Comparison of ENCODE assay signal across 21 cellular contexts in the genomic region with DNA sequence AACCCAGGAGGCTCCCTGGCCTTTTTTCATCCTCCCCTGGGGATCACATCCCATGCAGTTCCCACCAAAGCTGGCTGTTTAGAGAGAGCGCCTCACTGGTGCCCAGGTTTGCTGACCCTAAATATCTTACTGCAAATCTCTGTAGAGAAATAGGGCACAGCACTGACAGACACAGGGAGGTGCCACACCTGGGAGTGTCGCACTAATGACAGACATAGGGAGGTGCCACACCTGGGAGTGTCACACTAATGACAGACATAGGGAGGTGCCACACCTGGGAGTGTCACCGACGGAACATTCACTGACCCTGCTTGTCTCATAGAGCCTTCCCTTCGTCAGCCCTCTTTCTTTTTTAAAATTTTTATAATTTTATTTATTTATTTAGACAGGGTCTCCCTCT. TPM values are rescaled to one million over a fixed set of nuclear protein-coding genes. Genes with fewer than 3 reads are reported as not detected.
DNase-seq lines count a peak whose midpoint lies in the region; ATAC-seq and TF ChIP-seq lines count a peak whose summit lies in the region.
"Had no signal": no experiment of that assay in that cellular context is flagged by ENCODE, and none has a peak within 500 bp of the region (broad histone marks: within the 10 kb centered on the region; RNA-seq: fewer than 3 reads in every experiment).

No MANE protein-coding gene starts in this region.

- H3K4me3 Mint-ChIP-seq in WTC11 = no peak overlapping the region
- H3K4me3 Mint-ChIP-seq: activated CD8-positive, alpha-beta T cell treated with anti-CD3 and anti-CD28 coated beads, Interleukin-2, amount 10 ng/mL, durations not matched to agents 7 days and 5 days; activated naive CD4-positive, alpha-beta T cell treated with anti-CD3 and anti-CD28 coated beads for 36 hours; activated T-cell treated with anti-CD3 and anti-CD28 coated beads, Interleukin-2, amount 50 U/mL, for 4 hours; mesothelial cell of epicardium; nephron; T-helper 17 cell had no signal

- no peaks in the 10 kb centered on the region for H3K9me2 ChIP-seq in Karpas-422 (replicated peaks; ENCODE audit: insufficient read depth, low read length)

- WGBS in stomach, 5 donors = 81 to 94% (median 84%) methylated on average over 5 of the region's 5 CpGs

- DNase-seq in Karpas-422 = peak; percentile 56
- no peak for DNase-seq in WTC11 (ENCODE audit: low spot score)
- DNase-seq in lower lobe of right lung = peak; percentile 10
- no peak for DNase-seq in stomach
- DNase-seq in germinal center (ENCODE audit: low spot score) = no peak
- DNase-seq in glomerular visceral epithelial cell (ENCODE audit: extremely low spot score) = no peak
- DNase-seq: activated CD8-positive, alpha-beta T cell treated with anti-CD3 and anti-CD28 coated beads, Interleukin-2, amount 10 ng/mL, durations not matched to agents 7 days and 5 days; activated naive CD4-positive, alpha-beta T cell treated with anti-CD3 and anti-CD28 coated beads for 36 hours; activated T-cell treated with anti-CD3 and anti-CD28 coated beads, Interleukin-2, amount 50 U/mL, for 4 hours; kidney glomerular epithelial cell; NCI-H1092; NCI-H2081; PC-9; stimulated activated CD8-positive, alpha-beta memory T cell treated with anti-CD3 and anti-CD28 coated beads, Interleukin-4, amount 100 ng/mL, for 48 hours; T-helper 17 cell had no signal

- no peak overlapping the region for H2AFZ ChIP-seq in Karpas-422 (ENCODE audit: low read length)
- H2AFZ ChIP-seq: PC-9 had no signal

- no peak overlapping the region for H3K4me2 ChIP-seq in Karpas-422 (ENCODE audit: low read depth, low read length, poor library complexity, severe bottlenecking)
- H3K4me2 ChIP-seq: KMS-11, PC-9 had no signal

- no peak for TF ChIP-seq POLR2A in stomach (IDR thresholded peaks at IDR 0.05)

- POLR2A ChIA-PET in WTC11 (lab: Charles Lee) = no interaction called here

- peaks cover 29% of the 10 kb centered on the region for H3K4me1 ChIP-seq in Karpas-422 (ENCODE audit: low read length)
- H3K4me1 ChIP-seq in lower lobe of right lung = peaks cover 4% of the 10 kb centered on the region
- H3K4me1 ChIP-seq in stomach = peaks cover 22 to 31% (median 27%) of the 10 kb centered on the region in 4 donors

- no peaks in the 10 kb centered on the region; the same call in 1 of the 2 replicates for H4K20me1 ChIP-seq in Karpas-422 (ENCODE audit: insufficient read depth, low read depth, low read length)

- H3K9me3 ChIP-seq in Karpas-422 (ENCODE audit: low read length) (no peaks in the 10 kb centered on the region), lower lobe of right lung (no peaks in the 10 kb centered on the region), stomach (no peaks in the 10 kb centered on the region)
- H3K9me3 ChIP-seq: ascending aorta, SJSA1 had no signal

- H3K9me3 Mint-ChIP-seq in WTC11 = no peaks in the 10 kb centered on the region
- H3K9me3 Mint-ChIP-seq: activated naive CD4-positive, alpha-beta T cell treated with anti-CD3 and anti-CD28 coated beads for 36 hours; activated T-cell treated with anti-CD3 and anti-CD28 coated beads, Interleukin-2, amount 50 U/mL, for 4 hours; mesothelial cell of epicardium; nephron had no signal

- H3K27me3 ChIP-seq in Karpas-422 (ENCODE audit: low read length) (no peaks in the 10 kb centered on the region), lower lobe of right lung (ENCODE audit: low read depth) (no peaks in the 10 kb centered on the region), stomach (no peaks in the 10 kb centered on the region)
- H3K27me3 ChIP-seq: ascending aorta, SJSA1 had no signal

- no peaks in the 10 kb centered on the region for H3K27me3 Mint-ChIP-seq in WTC11 (ENCODE audit: low read depth)
- H3K27me3 Mint-ChIP-seq: T-helper 17 cell had no signal

- H3K4me3 ChIP-seq in Karpas-422 (ENCODE audit: low read length) (no peak overlapping the region), lower lobe of right lung (no peak overlapping the region), stomach (no peak overlapping the region)
- H3K4me3 ChIP-seq: ascending aorta, PC-9, SJSA1 had no signal

- peaks cover 19% of the 10 kb centered on the region for H3K36me3 ChIP-seq in Karpas-422 (ENCODE audit: insufficient read depth, low read length)
- peaks cover 58% of the 10 kb centered on the region for H3K36me3 ChIP-seq in lower lobe of right lung
- peaks cover 40 to 61% (median 59%) of the 10 kb centered on the region in 4 donors for H3K36me3 ChIP-seq in stomach

- H3K36me3 Mint-ChIP-seq in WTC11 = peaks cover 14% of the 10 kb centered on the region; the same call in 1 of the 2 replicates

- H3K79me2 ChIP-seq in Karpas-422 (ENCODE audit: low read length) = peaks cover 18% of the 10 kb centered on the region

- intact Hi-C loops in lower lobe of right lung (cut with DNase I) (no loop called here), stomach (cut with DNase I; ENCODE audit: low total_unique reads) (no loop called here)

- ATAC-seq in WTC11 (peak; percentile 42), lower lobe of right lung (no peak)
- ATAC-seq in activated CD4-positive, CD25-positive, alpha-beta regulatory T cell treated with anti-CD3 and anti-CD28 coated beads, Interleukin-2, amount 50 U/mL, for 24 hours = no peak
- ATAC-seq: activated CD8-positive, alpha-beta T cell treated with anti-CD3 and anti-CD28 coated beads, Interleukin-2, amount 10 ng/mL, durations not matched to agents 7 days and 5 days; activated T-cell treated with anti-CD3 and anti-CD28 coated beads, Interleukin-2, amount 50 U/mL, for 4 hours; T-helper 17 cell had no signal

- TF ChIP-seq CTCF in WTC11 (IDR thresholded peaks at IDR 0.05) = no peak
- no peak for TF ChIP-seq CTCF in lower lobe of right lung (IDR thresholded peaks at IDR 0.05)
- TF ChIP-seq CTCF in stomach (IDR thresholded peaks at IDR 0.05) = no peak

- H3K4me1 Mint-ChIP-seq in WTC11 = no peaks in the 10 kb centered on the region

- TF ChIP-seq EP300 in stomach (IDR thresholded peaks at IDR 0.05) = no peak

- H3K27ac ChIP-seq in Karpas-422 (ENCODE audit: low read length) (no peak overlapping the region), lower lobe of right lung (no peak overlapping the region), stomach (peak overlapping the region in 4 of 5 donors; percentile 55 to 76 (median 68))
- H3K27ac ChIP-seq: KMS-11, PC-9, SJSA1 had no signal

- H3K27ac Mint-ChIP-seq in WTC11 = no peak overlapping the region
- H3K27ac Mint-ChIP-seq: activated CD8-positive, alpha-beta T cell treated with anti-CD3 and anti-CD28 coated beads, Interleukin-2, amount 10 ng/mL, durations not matched to agents 7 days and 5 days; activated naive CD4-positive, alpha-beta T cell treated with anti-CD3 and anti-CD28 coated beads for 36 hours; mesothelial cell of epicardium; nephron had no signal

- no peak overlapping the region for H3K9ac ChIP-seq in Karpas-422 (ENCODE audit: low read length)
- H3K9ac ChIP-seq: KMS-11 had no signal

- CTCF ChIA-PET in WTC11 (lab: Charles Lee) = no interaction called here

TF ChIP-seq in WTC11, 78 proteins besides CTCF, POLR2A, EP300 and RAD21:
- TF ChIP-seq SP1 (CRISPR knock-in tag; conservative IDR thresholded peaks at IDR 0.05) (peak; percentile 33; the same call in 1 of the 2 replicates), ZNF232 (CRISPR knock-in tag; IDR thresholded peaks at IDR 0.05) (no peak)
- TF ChIP-seq, protein P1, sequence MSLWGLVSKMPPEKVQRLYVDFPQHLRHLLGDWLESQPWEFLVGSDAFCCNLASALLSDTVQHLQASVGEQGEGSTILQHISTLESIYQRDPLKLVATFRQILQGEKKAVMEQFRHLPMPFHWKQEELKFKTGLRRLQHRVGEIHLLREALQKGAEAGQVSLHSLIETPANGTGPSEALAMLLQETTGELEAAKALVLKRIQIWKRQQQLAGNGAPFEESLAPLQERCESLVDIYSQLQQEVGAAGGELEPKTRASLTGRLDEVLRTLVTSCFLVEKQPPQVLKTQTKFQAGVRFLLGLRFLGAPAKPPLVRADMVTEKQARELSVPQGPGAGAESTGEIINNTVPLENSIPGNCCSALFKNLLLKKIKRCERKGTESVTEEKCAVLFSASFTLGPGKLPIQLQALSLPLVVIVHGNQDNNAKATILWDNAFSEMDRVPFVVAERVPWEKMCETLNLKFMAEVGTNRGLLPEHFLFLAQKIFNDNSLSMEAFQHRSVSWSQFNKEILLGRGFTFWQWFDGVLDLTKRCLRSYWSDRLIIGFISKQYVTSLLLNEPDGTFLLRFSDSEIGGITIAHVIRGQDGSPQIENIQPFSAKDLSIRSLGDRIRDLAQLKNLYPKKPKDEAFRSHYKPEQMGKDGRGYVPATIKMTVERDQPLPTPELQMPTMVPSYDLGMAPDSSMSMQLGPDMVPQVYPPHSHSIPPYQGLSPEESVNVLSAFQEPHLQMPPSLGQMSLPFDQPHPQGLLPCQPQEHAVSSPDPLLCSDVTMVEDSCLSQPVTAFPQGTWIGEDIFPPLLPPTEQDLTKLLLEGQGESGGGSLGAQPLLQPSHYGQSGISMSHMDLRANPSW (CRISPR knock-in tag; conservative IDR thresholded peaks at IDR 0.05; ENCODE audit: low read depth) = no peak

RNA-seq across cellular contexts. Expression of gene UNK, which starts 25.6 kb away (rescaled TPM):
- 22.9 and 49.0 TPM in 2 replicates for total RNA-seq in Karpas-422 (2014; rRNA removed; shearing (Covaris generic); ENCODE audit: low replicate concordance)
- 35.0 to 37.8 TPM (median 35.4 TPM) in 3 replicates for total RNA-seq in WTC11 (2021)
- total RNA-seq in lower lobe of right lung = 31.1 TPM
- total RNA-seq in stomach = 100 to 1,000 TPM in 1 of 5 donors, 10 to 100 TPM in 3, 1 to 10 TPM in 1; 3.5 to 102 (median 33.0) TPM
- polyA plus RNA-seq in stomach = 10 to 100 TPM; 13.5 to 17.3 (median 15.1) TPM

RNA-seq across cellular contexts. Expression of gene UNC13D, which starts 34.0 kb away (rescaled TPM):
- 30.9 and 52.5 TPM in 2 replicates for total RNA-seq in Karpas-422 (2014; rRNA removed; shearing (Covaris generic); ENCODE audit: low replicate concordance)
- total RNA-seq in WTC11 (2021) = 12.1 to 13.8 TPM (median 13.1 TPM) in 3 replicates
- total RNA-seq in lower lobe of right lung = 118 TPM
- total RNA-seq in stomach = 10 to 100 TPM in 4 of 5 donors, 1 to 10 TPM in 1; 9.0 to 45.5 (median 25.5) TPM
- polyA plus RNA-seq in stomach = 10 to 100 TPM in 2 of 3 donors, 1 to 10 TPM in 1; 6.4 to 18.5 (median 17.9) TPM
- total RNA-seq: SJSA1 had no signal

RNA-seq across cellular contexts. Expression of gene WBP2, which starts 44.9 kb away (rescaled TPM):
- total RNA-seq in Karpas-422 (2014; rRNA removed; shearing (Covaris generic); ENCODE audit: low replicate concordance) = 27.9 and 42.7 TPM in 2 replicates
- 64.3 to 69.4 TPM (median 68.8 TPM) in 3 replicates for total RNA-seq in WTC11 (2021)
- total RNA-seq in lower lobe of right lung = 145 TPM
- 100 to 1,000 TPM in 1 of 5 donors, 10 to 100 TPM in 4; 28.6 to 122 (median 46.1) TPM for total RNA-seq in stomach
- 100 to 1,000 TPM in 1 of 3 donors, 10 to 100 TPM in 2; 87.3 to 104 (median 98.6) TPM for polyA plus RNA-seq in stomach

RNA-seq across cellular contexts. Expression of gene GALK1, which starts 45.2 kb away (rescaled TPM):
- total RNA-seq in Karpas-422 (2014; rRNA removed; shearing (Covaris generic); ENCODE audit: low replicate concordance) = 23.9 and 28.3 TPM in 2 replicates
- total RNA-seq in WTC11 (2021) (42.2 to 49.9 TPM (median 49.4 TPM) in 3 replicates), lower lobe of right lung (34.0 TPM), stomach (10 to 100 TPM in 4 of 5 donors, 1 to 10 TPM in 1; 7.6 to 57.1 (median 27.5) TPM)
- 10 to 100 TPM; 32.7 to 41.0 (median 40.6) TPM for polyA plus RNA-seq in stomach

Comparison
In these comparisons a context has a peak if more than half of its experiments do, and no peak if none do; other contexts are left out.
1. DNase-seq: peak in Karpas-422 (single experiment) and lower lobe of right lung (single experiment); none in WTC11 (single experiment), stomach (single experiment), germinal center (single experiment) and glomerular visceral epithelial cell (single experiment).
2. H3K27ac ChIP-seq: peak in stomach (4 of 5); none in Karpas-422 (single experiment) and lower lobe of right lung (single experiment).